ENCODE assay signal across 16 cellular contexts in genomic region chr4:3714642-3715001, GRCh38. TPM values are rescaled to one million over a fixed set of nuclear protein-coding genes. Genes with fewer than 3 reads are reported as not detected.
A peak's percentile ranks its signal among the peaks of the same experiment; 100 is the strongest.
DNase-seq lines count a peak whose midpoint lies in the region; ATAC-seq, FAIRE-seq and TF ChIP-seq lines count a peak whose summit lies in the region.
"Had no signal": no experiment of that assay in that cellular context is flagged by ENCODE, and none has a peak within 500 bp of the region (broad histone marks: within the 10 kb centered on the region; RNA-seq: fewer than 3 reads in every experiment).

No MANE protein-coding gene starts in this region.

- no peak overlapping the region for H2BK5ac ChIP-seq in H9 (ENCODE audit: insufficient read length, low read length)

- H3K27me3 Mint-ChIP-seq in H9 (ENCODE audit: low read depth) (peaks cover 23% of the 10 kb centered on the region), endothelial cell (ENCODE audit: unreplicated experiment) (peaks cover 4% of the 10 kb centered on the region)
- H3K27me3 Mint-ChIP-seq: CD4-positive, CD25-positive, alpha-beta regulatory T cell had no signal

- DNase-seq in H9 (no peak), bronchial epithelial cell (ENCODE audit: low read depth) (no peak), spleen (peak; percentile 1), endothelial cell (ENCODE audit: low spot score) (no peak), HUDEP-2 (lab: John Stamatoyannopoulos, UW; ENCODE audit: unreplicated experiment in 76 of 76) (no peak)
- DNase-seq: CD4-positive, CD25-positive, alpha-beta regulatory T cell; DMS53; GF-D8; GM23248; H7; KG1 had no signal

- intact Hi-C loops in spleen (cut with DNase I; ENCODE audit: low total_unique reads) = no loop called here

- H3K23me2 ChIP-seq in H9 (ENCODE audit: insufficient read length, low read depth, low read length, poor library complexity, severe bottlenecking) = no peaks in the 10 kb centered on the region

- ATAC-seq in HG03469 (IDR thresholded peaks at IDR 0.05; ENCODE audit: unreplicated experiment) = no peak
- ATAC-seq: A549 had no signal

- WGBS in H9 (ENCODE audit: extremely low coverage, insufficient read length, low lambda C conversion rate) = no CpG with 5 or more reads among the region's 4 CpGs
- WGBS in spleen, 5 donors = 85 to 92% (median 89%) methylated on average over 4 of the region's 4 CpGs

- H4K91ac ChIP-seq in H9 (ENCODE audit: insufficient read length, low read depth, low read length) = no peak overlapping the region

- no peaks in the 10 kb centered on the region for H3K79me1 ChIP-seq in H9 (ENCODE audit: insufficient read depth, low read depth, low read length, poor library complexity, severe bottlenecking)

- H3K36me3 ChIP-seq in BLaER1 treated with 17β-estradiol and CSF1 and Interleukin-3, amounts not matched to agents 10 nM and 100 nM = no peaks in the 10 kb centered on the region
- H3K36me3 ChIP-seq in bronchial epithelial cell (ENCODE audit: control insufficient read depth, insufficient read depth, low read length) (no peaks in the 10 kb centered on the region), spleen (no peaks in the 10 kb centered on the region)

- no peak overlapping the region for H4K5ac ChIP-seq in H9 (ENCODE audit: insufficient read length, low read depth, low read length)

- FAIRE-seq in bronchial epithelial cell (lab: Jason Lieb, UNC) = peak; percentile 99
- FAIRE-seq: A549, GM18507 had no signal

- no peak overlapping the region for H3K18ac ChIP-seq in H9 (ENCODE audit: insufficient read length, low read depth, low read length)

- peaks cover 0 to 40% (median 31%) of the 10 kb centered on the region in 10 experiments; a peak in 15 of 20 replicates for H3K4me1 ChIP-seq in BLaER1 treated with 17β-estradiol and CSF1 and Interleukin-3, amounts not matched to agents 10 nM and 100 nM
- H3K4me1 ChIP-seq in H9 (ENCODE audit: insufficient read depth, low read length) = no peaks in the 10 kb centered on the region
- peaks cover 0 to 7% (median 0%) of the 10 kb centered on the region in 6 donors for H3K4me1 ChIP-seq in spleen
- H3K4me1 ChIP-seq: A549 had no signal

- H3K4me3 Mint-ChIP-seq in H9 = no peak overlapping the region
- no peak overlapping the region for H3K4me3 Mint-ChIP-seq in endothelial cell (ENCODE audit: unreplicated experiment)
- H3K4me3 Mint-ChIP-seq: CD4-positive, CD25-positive, alpha-beta regulatory T cell had no signal

- H3K4me1 Mint-ChIP-seq in H9 (no peaks in the 10 kb centered on the region), endothelial cell (ENCODE audit: unreplicated experiment) (no peaks in the 10 kb centered on the region)
- H3K4me1 Mint-ChIP-seq: CD4-positive, CD25-positive, alpha-beta regulatory T cell had no signal

- TF ChIP-seq CTCF in H9 (conservative IDR thresholded peaks at IDR 0.05) (no peak), bronchial epithelial cell (IDR thresholded peaks at IDR 0.05; ENCODE audit: insufficient read depth, low read length, severe bottlenecking) (no peak), spleen (IDR thresholded peaks at IDR 0.05 in 8 of 11, conservative IDR thresholded peaks at IDR 0.05 in 3 of 11) (no peak), endothelial cell (IDR thresholded peaks at IDR 0.05; ENCODE audit: unreplicated experiment) (no peak)

- no peak overlapping the region; a peak in 1 of 22 replicates for H3K9ac ChIP-seq in BLaER1 treated with 17β-estradiol and CSF1 and Interleukin-3, amounts not matched to agents 10 nM and 100 nM
- H3K9ac ChIP-seq in H9 (ENCODE audit: extremely low read depth, insufficient read length, low read length) = no peak overlapping the region
- H3K9ac ChIP-seq: GM23248 had no signal

- peak overlapping the region in 9 of 11 experiments; percentile 26 to 83 (median 59); a peak in 17 of 22 replicates for H3K4me2 ChIP-seq in BLaER1 treated with 17β-estradiol and CSF1 and Interleukin-3, amounts not matched to agents 10 nM and 100 nM
- H3K4me2 ChIP-seq in H9 (ENCODE audit: insufficient read depth, insufficient read length, low read length) = no peak overlapping the region
- H3K4me2 ChIP-seq: A549 had no signal

- H3K14ac ChIP-seq in H9 (ENCODE audit: insufficient read depth, low read length) = no peak overlapping the region

- H3K56ac ChIP-seq in H9 (ENCODE audit: insufficient read length, low read depth, low read length) = no peak overlapping the region

- H3K27ac ChIP-seq in BLaER1 treated with 17β-estradiol and CSF1 and Interleukin-3, amounts not matched to agents 10 nM and 100 nM = no peak overlapping the region
- no peak overlapping the region for H3K27ac ChIP-seq in H9 (ENCODE audit: insufficient read length, low read depth, low read length)
- H3K27ac ChIP-seq in spleen = no peak overlapping the region
- H3K27ac ChIP-seq: A549, GM23248 had no signal

- no peak overlapping the region for H2BK20ac ChIP-seq in H9 (ENCODE audit: low read depth, low read length, poor library complexity, severe bottlenecking)

- H4K20me1 ChIP-seq in BLaER1 treated with 17β-estradiol and CSF1 and Interleukin-3, amounts not matched to agents 10 nM and 100 nM = peaks cover 0 to 30% (median 0%) of the 10 kb centered on the region in 11 experiments; a peak in 3 of 22 replicates
- no peaks in the 10 kb centered on the region for H4K20me1 ChIP-seq in H9 (ENCODE audit: control insufficient read depth, insufficient read depth, insufficient read length)

- no peak overlapping the region for H2BK12ac ChIP-seq in H9 (ENCODE audit: insufficient read length, low read depth, low read length)

- no peaks in the 10 kb centered on the region for H3K79me2 ChIP-seq in H9 (ENCODE audit: insufficient read depth, low read length)

- peaks cover 0 to 10% (median 0%) of the 10 kb centered on the region in 11 experiments; a peak in 2 of 22 replicates for H3K27me3 ChIP-seq in BLaER1 treated with 17β-estradiol and CSF1 and Interleukin-3, amounts not matched to agents 10 nM and 100 nM
- H3K27me3 ChIP-seq in H9 (ENCODE audit: insufficient read depth, low read length) (no peaks in the 10 kb centered on the region), bronchial epithelial cell (ENCODE audit: control insufficient read depth, insufficient read depth, low read length) (no peaks in the 10 kb centered on the region), spleen (replicated peaks in 1 of 7) (peaks cover 0 to 56% (median 0%) of the 10 kb centered on the region in 7 donors)

- H3K36me3 Mint-ChIP-seq in H9 (ENCODE audit: insufficient read depth in 1 of 3, low read depth in 3 of 3) (peaks cover 4 to 11% (median 11%) of the 10 kb centered on the region in 3 experiments; a peak in 5 of 7 replicates), endothelial cell (ENCODE audit: low read depth, unreplicated experiment) (peaks cover 7% of the 10 kb centered on the region)
- H3K36me3 Mint-ChIP-seq: CD4-positive, CD25-positive, alpha-beta regulatory T cell had no signal

- no peak overlapping the region for H3K4me3 ChIP-seq in BLaER1 treated with 17β-estradiol and CSF1 and Interleukin-3, amounts not matched to agents 10 nM and 100 nM
- H3K4me3 ChIP-seq in bronchial epithelial cell (ENCODE audit: low read depth, low read length) = no peak overlapping the region
- no peak overlapping the region for H3K4me3 ChIP-seq in spleen
- H3K4me3 ChIP-seq: A549, GM23248 had no signal

- no peak overlapping the region for H2BK15ac ChIP-seq in H9 (ENCODE audit: low read depth, low read length)

- H2AFZ ChIP-seq in H9 (ENCODE audit: low read length) = no peak overlapping the region
- H2AFZ ChIP-seq: GM23248 had no signal

- TF ChIP-seq POLR2A in spleen (IDR thresholded peaks at IDR 0.05) = no peak

- H3K4ac ChIP-seq in H9 (ENCODE audit: low read depth, low read length) = no peak overlapping the region

- peaks cover 9 to 18% (median 16%) of the 10 kb centered on the region in 11 experiments for H3K9me3 ChIP-seq in BLaER1 treated with 17β-estradiol and CSF1 and Interleukin-3, amounts not matched to agents 10 nM and 100 nM (replicated peaks in 1 of 11)
- H3K9me3 ChIP-seq in H9 (ENCODE audit: control insufficient read depth, low read depth, low read length) = no peaks in the 10 kb centered on the region
- peaks cover 0 to 9% (median 7%) of the 10 kb centered on the region in 8 donors for H3K9me3 ChIP-seq in spleen

- no peak overlapping the region for H3K27ac Mint-ChIP-seq in H9
- H3K27ac Mint-ChIP-seq in endothelial cell (ENCODE audit: unreplicated experiment) = no peak overlapping the region
- H3K27ac Mint-ChIP-seq: CD4-positive, CD25-positive, alpha-beta regulatory T cell had no signal

- H3K23ac ChIP-seq in H9 (ENCODE audit: insufficient read length, low read depth, low read length) = no peak overlapping the region

- H4K8ac ChIP-seq in H9 (replicated peaks; ENCODE audit: insufficient read length, low read depth, low read length) = peak overlapping the region; percentile 13

- H2BK120ac ChIP-seq in H9 (ENCODE audit: low read depth, low read length, poor library complexity, severe bottlenecking) = no peak overlapping the region

- no peak overlapping the region for H2AK5ac ChIP-seq in H9 (ENCODE audit: insufficient read length, low read length)

- peaks cover 9 to 12% of the 10 kb centered on the region in 2 experiments for H3K9me3 Mint-ChIP-seq in H9
- no peaks in the 10 kb centered on the region for H3K9me3 Mint-ChIP-seq in endothelial cell (ENCODE audit: unreplicated experiment)

- H3T11ph ChIP-seq in H9 (ENCODE audit: low read length) = no peak overlapping the region

RNA-seq across cellular contexts. Expression of gene ADRA2C, which starts 51.6 kb away (rescaled TPM):
- total RNA-seq in H9 (2021) (7.2 and 8.6 TPM in 2 replicates), bronchial epithelial cell (under 0.01 and 0.13 TPM in 2 replicates), spleen (10 to 100 TPM; 19.5 to 42.1 (median 37.6) TPM), endothelial cell (ENCODE audit: unreplicated experiment) (3.2 TPM)
- polyA plus RNA-seq in spleen = 10 to 100 TPM in 1 of 3 donors, 1 to 10 TPM in 2; 9.4 to 15.5 (median 9.9) TPM
- total RNA-seq: CD4-positive, CD25-positive, alpha-beta regulatory T cell had no signal
- polyA plus RNA-seq: AG04450; CD4-positive, CD25-positive, alpha-beta regulatory T cell had no signal
